In genomic region chr6:114058435-114058834, GRCh38 we compare ENCODE assay signal across 16 cellular contexts.
"Had no signal": no experiment of that assay in that cellular context is flagged by ENCODE, and none has a peak within 500 bp of the region (broad histone marks: within the 10 kb centered on the region; RNA-seq: fewer than 3 reads in every experiment).

No MANE protein-coding gene starts in this region.

- DNase-seq: activated CD4-positive, alpha-beta T cell treated with anti-CD3 and anti-CD28 coated beads, Interleukin-2, amount 10 ng/mL, durations not matched to agents 7 days and 5 days; activated CD4-positive, CD25-positive, alpha-beta regulatory T cell treated with anti-CD3 and anti-CD28 coated beads, Interleukin-2, amount 50 U/mL, for 72 hours; activated CD8-positive, alpha-beta T cell treated with anti-CD3 and anti-CD28 coated beads, Interleukin-2, amount 10 ng/mL, durations not matched to agents 7 days and 5 days; activated gamma-delta T cell treated with Interleukin-2 at 50 U/mL for 16 hours; aorta; central memory CD4-positive, alpha-beta T cell; dermis blood vessel endothelial cell; effector CD8-positive, alpha-beta T cell; erythroblast; foreskin keratinocyte; left lung; pancreas; right cardiac atrium; stimulated activated CD4-positive, alpha-beta T cell treated with anti-CD3 and anti-CD28 coated beads, Interleukin-4, amount 100 ng/mL, for 24 hours; stimulated activated naive CD8-positive, alpha-beta T cell treated with anti-CD3 and anti-CD28 coated beads, Interleukin-15, Interleukin-2, amounts not matched to agents 100 U/mL and 50 U/mL, for 24 hours; WERI-Rb-1 had no signal

- ATAC-seq: activated CD8-positive, alpha-beta T cell treated with anti-CD3 and anti-CD28 coated beads, Interleukin-2, amount 10 ng/mL, durations not matched to agents 7 days and 5 days; foreskin keratinocyte; left lung; pancreas; right cardiac atrium; stimulated activated naive CD8-positive, alpha-beta T cell treated with anti-CD3 and anti-CD28 coated beads, Interleukin-15, Interleukin-2, amounts not matched to agents 100 U/mL and 50 U/mL, for 24 hours had no signal
